Comparison of ENCODE assay signal across 8 cellular contexts in genomic region chr19:18173572-18174294, GRCh38. TPM values are rescaled to one million over a fixed set of nuclear protein-coding genes. Genes with fewer than 3 reads are reported as not detected.
DNase-seq lines count a peak whose midpoint lies in the region; ATAC-seq and TF ChIP-seq lines count a peak whose summit lies in the region.

IFI30 (plus strand) TSS chr19:18173813; CDS start chr19:18173842, 29 bp downstream.

- peak within 1 kb of the TSS; percentile 64 for H3K4me3 ChIP-seq in MM.1S (ENCODE audit: low read length)
- H3K4me3 ChIP-seq in cardiac fibroblast (replicated peaks in 1 of 2; ENCODE audit: low read depth in 2 of 2, low read length in 2 of 2) = peak within 1 kb of the TSS; percentile 74 to 76

- H4K20me1 ChIP-seq in MM.1S (ENCODE audit: insufficient read depth, low read length) = no peaks in the 10 kb centered on the region

- ATAC-seq in GM21786 (IDR thresholded peaks at IDR 0.05; ENCODE audit: unreplicated experiment) (peak; percentile 51), HG02870 (IDR thresholded peaks at IDR 0.05; ENCODE audit: unreplicated experiment) (no peak)

- in situ Hi-C loops in G401 (cut with HindIII; ENCODE audit: low sequenced_read_pairs) = no loop called here

- H3K27ac ChIP-seq in MM.1S (ENCODE audit: low read length) (peak within 1 kb of the TSS; percentile 27; the same call in 1 of the 2 replicates), layer of hippocampus (ENCODE audit: low read depth, low read length) (peak within 1 kb of the TSS; percentile 77)

- peak within 1 kb of the TSS; percentile 97 for H3K4me2 ChIP-seq in MM.1S (ENCODE audit: low read depth, low read length)

- no peaks in the 10 kb centered on the region for H3K9me3 ChIP-seq in MM.1S (replicated peaks; ENCODE audit: insufficient read depth, low read length)

- peaks cover 8% of the 10 kb centered on the region; the same call in 1 of the 2 replicates for H3K4me1 ChIP-seq in MM.1S (ENCODE audit: low read length)

- H3F3A ChIP-seq in MM.1S (ENCODE audit: insufficient read depth, low read length) = peaks cover 10% of the 10 kb centered on the region; the same call in 1 of the 2 replicates

- H3K9ac ChIP-seq in MM.1S (ENCODE audit: low read length) = peak within 1 kb of the TSS; percentile 60; the same call in 1 of the 2 replicates

- peaks cover 5% of the 10 kb centered on the region; the same call in 1 of the 2 replicates for H3K79me2 ChIP-seq in MM.1S (ENCODE audit: low read length)

- DNase-seq in G401 (ENCODE audit: low spot score) = peak; percentile 39
- DNase-seq in MM.1S = peak; percentile 57
- DNase-seq in T-helper 22 cell (ENCODE audit: low read depth) = peak; percentile 36
- DNase-seq in cardiac fibroblast (ENCODE audit: low read depth in 2 of 2) = peak; percentile 43 to 55
- peak; percentile 66 for DNase-seq in stimulated activated CD4-positive, alpha-beta T cell treated with anti-CD3 and anti-CD28 coated beads, Interleukin-4, amount 100 ng/mL, for 1 hour

- no peaks in the 10 kb centered on the region for H3K27me3 ChIP-seq in MM.1S (replicated peaks; ENCODE audit: insufficient read depth, low read length)
- no peaks in the 10 kb centered on the region for H3K27me3 ChIP-seq in layer of hippocampus (ENCODE audit: control insufficient read depth, insufficient read depth, low read length)

- no peaks in the 10 kb centered on the region for H3K36me3 ChIP-seq in MM.1S (replicated peaks; ENCODE audit: insufficient read depth, low read length)

- no peaks in the 10 kb centered on the region for H3K9me2 ChIP-seq in MM.1S (replicated peaks; ENCODE audit: insufficient read depth, low read length)

- H2AFZ ChIP-seq in MM.1S (ENCODE audit: low read length) = peak within 1 kb of the TSS; percentile 63

- TF ChIP-seq CTCF in MM.1S (IDR thresholded peaks at IDR 0.05; ENCODE audit: low read length) (no peak), cardiac fibroblast (IDR thresholded peaks at IDR 0.05; ENCODE audit: low read depth, low read length) (no peak)

RNA-seq across cellular contexts. Expression of gene IFI30, which starts in this region (rescaled TPM):
- total RNA-seq in G401 (2014; rRNA removed; shearing (Covaris generic)) = 77.6 and 103 TPM in 2 replicates
